Comparison of ENCODE assay signal across 8 cellular contexts in genomic region chr6:169212436-169212835, GRCh38. TPM values are rescaled to one million over a fixed set of nuclear protein-coding genes. Genes with fewer than 3 reads are reported as not detected.
A peak's percentile ranks its signal among the peaks of the same experiment; 100 is the strongest.
DNase-seq lines count a peak whose midpoint lies in the region; ATAC-seq, FAIRE-seq and TF ChIP-seq lines count a peak whose summit lies in the region.
"Had no signal": no experiment of that assay in that cellular context is flagged by ENCODE, and none has a peak within 500 bp of the region (broad histone marks: within the 10 kb centered on the region; RNA-seq: fewer than 3 reads in every experiment).

No MANE protein-coding gene starts in this region.

- BruUV-seq in Panc1 (replicated peaks; lab: Mats Ljungman, UMichigan): no TSS peak

- FAIRE-seq in H54 (lab: Jason Lieb, UNC): no peak

- H3K27ac ChIP-seq in Panc1 (ENCODE audit: low read length) (peak overlapping the region; percentile 58; the same call in 1 of the 2 replicates), psoas muscle (no peak overlapping the region)

- intact Hi-C loops in Panc1 (cut with micrococcal nuclease; ENCODE audit: unreplicated experiment) (no loop called here), psoas muscle (cut with DNase I) (no loop called here)

- WGBS in psoas muscle, 3 donors: 70 to 75% (median 75%) methylated on average over 5 of the region's 5 CpGs

- CTCF ChIA-PET in Panc1 (lab: Charles Lee): interaction anchor here (0.5 to 0.7 kb wide), 2 partner anchors 98 to 253 kb away, joined by 3 to 13 read pairs; no protein-coding TSS in a partner anchor

- peaks cover 2% of the 10 kb centered on the region; the same call in 1 of the 2 replicates for H3K9me3 ChIP-seq in Panc1 (ENCODE audit: control insufficient read depth, insufficient read depth, low read depth, low read length)
- H3K9me3 ChIP-seq in endocrine pancreas (ENCODE audit: control insufficient read depth, low read length): peaks cover under 1% of the 10 kb centered on the region
- no peaks in the 10 kb centered on the region for H3K9me3 ChIP-seq in psoas muscle
- H3K9me3 ChIP-seq: HAP-1 had no signal

- in situ Hi-C loops in Panc1 (cut with HindIII; ENCODE audit: low pct_unique_long_range_greater_than_20kb, low sequenced_read_pairs): no loop called here

- TF ChIP-seq POLR2A in H54 (IDR thresholded peaks at IDR 0.05; ENCODE audit: low read depth, low read length): no peak

- H3K27me3 ChIP-seq in Panc1 (ENCODE audit: control insufficient read depth, insufficient read depth, low read length) (no peaks in the 10 kb centered on the region), endocrine pancreas (ENCODE audit: control insufficient read depth, insufficient read depth, low read length) (no peaks in the 10 kb centered on the region), psoas muscle (ENCODE audit: insufficient read depth in 3 of 3, low read length in 2 of 3) (no peaks in the 10 kb centered on the region)

- H3K36me3 ChIP-seq in Panc1 (ENCODE audit: control insufficient read depth, insufficient read depth, low read length) (no peaks in the 10 kb centered on the region), endocrine pancreas (ENCODE audit: control insufficient read depth, insufficient read depth, low read length) (no peaks in the 10 kb centered on the region), psoas muscle (ENCODE audit: insufficient read depth in 1 of 2, low read depth in 1 of 2) (peaks cover 0 to 13% of the 10 kb centered on the region in 2 donors)
- H3K36me3 ChIP-seq: HAP-1 had no signal

- no peak for ATAC-seq in Panc1
- no peak for ATAC-seq in psoas muscle

- H3K9ac ChIP-seq in endocrine pancreas (ENCODE audit: control insufficient read depth, insufficient read depth, low read length): no peak overlapping the region

- TF ChIP-seq CTCF in Panc1 (IDR thresholded peaks at IDR 0.05) (no peak), psoas muscle (IDR thresholded peaks at IDR 0.05) (no peak)

- H3K4me3 ChIP-seq in Panc1 (ENCODE audit: low read depth in 2 of 2, low read length in 2 of 2) (peak overlapping the region in 1 of 2 experiments; percentile 45; a peak in 3 of 4 replicates), endocrine pancreas (ENCODE audit: control insufficient read depth, insufficient read depth, low read length) (peak overlapping the region; percentile 61), psoas muscle (peak overlapping the region; percentile 71)

- POLR2A ChIA-PET in Panc1 (lab: Charles Lee): interaction anchor here (0.7 kb wide), 2 partner anchors 17 to 141 kb away, joined by 9 to 17 read pairs; no protein-coding TSS in a partner anchor

- DNase-seq in HT-29 (ENCODE audit: low spot score) (peak; percentile 10), Panc1 (ENCODE audit: low read depth, low spot score) (no peak), psoas muscle (no peak), H54 (ENCODE audit: insufficient read length, low spot score) (no peak), NCI-H524 treated with DMSO at 0.1 percent for 48 hours (lab: John Stamatoyannopoulos, UW) (no peak), DMS153 (lab: John Stamatoyannopoulos, UW) (no peak)

- H3K4me1 ChIP-seq in Panc1 (ENCODE audit: control insufficient read depth, insufficient read depth, low read length) (peaks cover 6% of the 10 kb centered on the region; the same call in 1 of the 2 replicates), endocrine pancreas (ENCODE audit: control insufficient read depth, insufficient read depth, low read length) (peaks cover 4% of the 10 kb centered on the region), psoas muscle (peaks cover 3% of the 10 kb centered on the region)

RNA-seq across cellular contexts. Expression of gene THBS2, which starts 41.2 kb away (rescaled TPM):
- not detected in 2 replicates for total RNA-seq in HT-29 (2014; rRNA removed; shearing (Covaris generic))
- total RNA-seq in Panc1 (2021; ENCODE audit: unreplicated experiment) (0.05 TPM), psoas muscle (1 to 10 TPM; 1.6 to 9.4 (median 4.0) TPM)
- 0.23 TPM for polyA plus RNA-seq in Panc1 (2012; ENCODE audit: insufficient read length)
- polyA plus RNA-seq in psoas muscle: 1 to 10 TPM in 1 of 3 donors, under 1 TPM in 2; 0.49 to 1.3 (median 0.62) TPM
